ENCODE assay signal across 1 cellular context in genomic region chr6:134317471-134318131, GRCh38.
TF ChIP-seq lines count a peak whose summit lies in the region.

TSS of gene SGK1 (minus strand) at chr6:134318112. CDS start at chr6:134317460, 652 bp downstream.

TF ChIP-seq in GM12878, 131 proteins besides CTCF, POLR2A, EP300 and RAD21 (continued from another document):
- TF ChIP-seq, protein P1, sequence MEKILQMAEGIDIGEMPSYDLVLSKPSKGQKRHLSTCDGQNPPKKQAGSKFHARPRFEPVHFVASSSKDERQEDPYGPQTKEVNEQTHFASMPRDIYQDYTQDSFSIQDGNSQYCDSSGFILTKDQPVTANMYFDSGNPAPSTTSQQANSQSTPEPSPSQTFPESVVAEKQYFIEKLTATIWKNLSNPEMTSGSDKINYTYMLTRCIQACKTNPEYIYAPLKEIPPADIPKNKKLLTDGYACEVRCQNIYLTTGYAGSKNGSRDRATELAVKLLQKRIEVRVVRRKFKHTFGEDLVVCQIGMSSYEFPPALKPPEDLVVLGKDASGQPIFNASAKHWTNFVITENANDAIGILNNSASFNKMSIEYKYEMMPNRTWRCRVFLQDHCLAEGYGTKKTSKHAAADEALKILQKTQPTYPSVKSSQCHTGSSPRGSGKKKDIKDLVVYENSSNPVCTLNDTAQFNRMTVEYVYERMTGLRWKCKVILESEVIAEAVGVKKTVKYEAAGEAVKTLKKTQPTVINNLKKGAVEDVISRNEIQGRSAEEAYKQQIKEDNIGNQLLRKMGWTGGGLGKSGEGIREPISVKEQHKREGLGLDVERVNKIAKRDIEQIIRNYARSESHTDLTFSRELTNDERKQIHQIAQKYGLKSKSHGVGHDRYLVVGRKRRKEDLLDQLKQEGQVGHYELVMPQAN (conservative IDR thresholded peaks at IDR 0.05) = no peak
- TF ChIP-seq MEF2B (IDR thresholded peaks at IDR 0.05; ENCODE audit: partially characterized antibody, poor library complexity, severe bottlenecking) = no peak
- no peak for TF ChIP-seq DPF2 (IDR thresholded peaks at IDR 0.05)
- 0 out of 2 replicates have a peak, but pooled peaks have one; percentile 25 for TF ChIP-seq EZH2 (IDR thresholded peaks at IDR 0.05; ENCODE audit: borderline replicate concordance, control insufficient read depth, low read depth, low read length)
- no peak for TF ChIP-seq ZNF207 (IDR thresholded peaks at IDR 0.05; ENCODE audit: borderline replicate concordance)
- no peak for TF ChIP-seq EED (IDR thresholded peaks at IDR 0.05; ENCODE audit: low read depth)
- TF ChIP-seq TARDBP (IDR thresholded peaks at IDR 0.05; ENCODE audit: borderline replicate concordance) = no peak
- no peak for TF ChIP-seq ESRRA (IDR thresholded peaks at IDR 0.05; ENCODE audit: low read length)
- TF ChIP-seq JUND (IDR thresholded peaks at IDR 0.05; ENCODE audit: low read depth, low read length) = no peak
- peak; percentile 40 for TF ChIP-seq SUZ12 (IDR thresholded peaks at IDR 0.05; ENCODE audit: unreplicated experiment)
- no peak for TF ChIP-seq BMI1 (IDR thresholded peaks at IDR 0.05; ENCODE audit: borderline replicate concordance)
